9 cellular contexts compared by ENCODE assay signal in genomic region chr18:41391616-41392610, GRCh38.
DNase-seq lines count a peak whose midpoint lies in the region; ATAC-seq and TF ChIP-seq lines count a peak whose summit lies in the region.
"Had no signal": no experiment of that assay in that cellular context is flagged by ENCODE, and none has a peak within 500 bp of the region (broad histone marks: within the 10 kb centered on the region; RNA-seq: fewer than 3 reads in every experiment).

No MANE protein-coding gene starts in this region.

- no peak overlapping the region for H3K27ac ChIP-seq in H9 (ENCODE audit: insufficient read length, low read depth, low read length)
- H3K27ac ChIP-seq in VCaP: no peak overlapping the region
- H3K27ac ChIP-seq in right atrium auricular region: no peak overlapping the region
- H3K27ac ChIP-seq in sigmoid colon: no peak overlapping the region

- H3K4me1 Mint-ChIP-seq in H9: peaks cover 24 to 35% of the 10 kb centered on the region in 2 experiments
- H3K4me1 Mint-ChIP-seq: memory B cell had no signal

- H3K36me3 Mint-ChIP-seq in H9 (ENCODE audit: insufficient read depth in 1 of 3, low read depth in 3 of 3): no peaks in the 10 kb centered on the region
- H3K36me3 Mint-ChIP-seq: memory B cell had no signal

- no peaks in the 10 kb centered on the region for H3K27me3 ChIP-seq in H9 (ENCODE audit: insufficient read depth, low read length)
- H3K27me3 ChIP-seq in right atrium auricular region: no peaks in the 10 kb centered on the region
- no peaks in the 10 kb centered on the region for H3K27me3 ChIP-seq in sigmoid colon

- no peak overlapping the region for H3K9ac ChIP-seq in H9 (ENCODE audit: extremely low read depth, insufficient read length, low read length)

- peak overlapping the region in 2 of 3 experiments; percentile 76 to 95; a peak in 3 of 7 replicates for H3K27ac Mint-ChIP-seq in H9
- H3K27ac Mint-ChIP-seq: memory B cell had no signal

- H3K23ac ChIP-seq in H9 (ENCODE audit: insufficient read length, low read depth, low read length): no peak overlapping the region

- no peak overlapping the region for H2BK120ac ChIP-seq in H9 (ENCODE audit: low read depth, low read length, poor library complexity, severe bottlenecking)

- WGBS in H9 (ENCODE audit: extremely low coverage, insufficient read length, low lambda C conversion rate): no CpG with 5 or more reads among the region's 12 CpGs
- WGBS in sigmoid colon, 2 donors: 11% methylated on average over 12 of the region's 12 CpGs

- no peaks in the 10 kb centered on the region for H4K20me1 ChIP-seq in H9 (ENCODE audit: control insufficient read depth, insufficient read depth, insufficient read length)

- H4K8ac ChIP-seq in H9 (replicated peaks; ENCODE audit: insufficient read length, low read depth, low read length): no peak overlapping the region

- no peak overlapping the region for H3K14ac ChIP-seq in H9 (ENCODE audit: insufficient read depth, low read length)

- no peak overlapping the region for H2AFZ ChIP-seq in H9 (ENCODE audit: low read length)

- no peak overlapping the region for H2BK20ac ChIP-seq in H9 (ENCODE audit: low read depth, low read length, poor library complexity, severe bottlenecking)

- H3K79me1 ChIP-seq in H9 (ENCODE audit: insufficient read depth, low read depth, low read length, poor library complexity, severe bottlenecking): no peaks in the 10 kb centered on the region

- H3T11ph ChIP-seq in H9 (ENCODE audit: low read length): no peak overlapping the region

- peak overlapping the region; percentile 30 to 48; a peak in 3 of 5 replicates for H3K4me3 Mint-ChIP-seq in H9
- H3K4me3 Mint-ChIP-seq: memory B cell had no signal

- H2BK5ac ChIP-seq in H9 (ENCODE audit: insufficient read length, low read length): no peak overlapping the region

- H3K4ac ChIP-seq in H9 (ENCODE audit: low read depth, low read length): no peak overlapping the region

- H3K9me3 ChIP-seq in H9 (ENCODE audit: control insufficient read depth, low read depth, low read length) (no peaks in the 10 kb centered on the region), right atrium auricular region (no peaks in the 10 kb centered on the region), sigmoid colon (no peaks in the 10 kb centered on the region)

- H4K91ac ChIP-seq in H9 (ENCODE audit: insufficient read length, low read depth, low read length): no peak overlapping the region

- H4K5ac ChIP-seq in H9 (ENCODE audit: insufficient read length, low read depth, low read length): no peak overlapping the region

- no peak for TF ChIP-seq EP300 in sigmoid colon (IDR thresholded peaks at IDR 0.05)

- peak; percentile 87 for TF ChIP-seq CTCF in H9 (conservative IDR thresholded peaks at IDR 0.05)
- peak; percentile 86 for TF ChIP-seq CTCF in VCaP (conservative IDR thresholded peaks at IDR 0.05)
- TF ChIP-seq CTCF in right atrium auricular region (IDR thresholded peaks at IDR 0.05): peak; percentile 43 to 62
- peak in 3 of 4 experiments; percentile 19 to 56 (median 39) for TF ChIP-seq CTCF in sigmoid colon (IDR thresholded peaks at IDR 0.05)

- no peaks in the 10 kb centered on the region for H3K23me2 ChIP-seq in H9 (ENCODE audit: insufficient read length, low read depth, low read length, poor library complexity, severe bottlenecking)

- no peaks in the 10 kb centered on the region for H3K9me3 Mint-ChIP-seq in H9
- H3K9me3 Mint-ChIP-seq: memory B cell had no signal

- H3K4me3 ChIP-seq in right atrium auricular region: peak overlapping the region in 1 of 2 donors; percentile 17
- peak overlapping the region in 2 of 4 donors; percentile 23 to 26 for H3K4me3 ChIP-seq in sigmoid colon

- H3K4me2 ChIP-seq in H9 (ENCODE audit: insufficient read depth, insufficient read length, low read length): no peak overlapping the region

- H3K18ac ChIP-seq in H9 (ENCODE audit: insufficient read length, low read depth, low read length): no peak overlapping the region

- no peak for TF ChIP-seq POLR2A in sigmoid colon (IDR thresholded peaks at IDR 0.05)

- intact Hi-C loops in sigmoid colon (cut with DNase I): no loop called here

- H2BK15ac ChIP-seq in H9 (ENCODE audit: low read depth, low read length): no peak overlapping the region

- DNase-seq in COLO668 (lab: John Stamatoyannopoulos, UW; ENCODE audit: unreplicated experiment) (peak; percentile 53), H9 (peak; percentile 74), NCI-H2029 (lab: John Stamatoyannopoulos, UW) (peak; percentile 39), right atrium auricular region (ENCODE audit: low spot score) (no peak), sigmoid colon (no peak)
- DNase-seq in NK-92 treated with Interleukin-12 subunit alpha and Interleukin-12 subunit beta, amount 100 ng/mL, for 24 hours (lab: John Stamatoyannopoulos, UW): no peak

- no peak overlapping the region for H2AK5ac ChIP-seq in H9 (ENCODE audit: insufficient read length, low read length)

- no peaks in the 10 kb centered on the region for H3K79me2 ChIP-seq in H9 (ENCODE audit: insufficient read depth, low read length)

- H3K4me1 ChIP-seq in H9 (ENCODE audit: insufficient read depth, low read length) (no peaks in the 10 kb centered on the region), right atrium auricular region (no peaks in the 10 kb centered on the region), sigmoid colon (peaks cover 0 to 20% (median 8%) of the 10 kb centered on the region in 4 donors)

- no peak overlapping the region for H3K56ac ChIP-seq in H9 (ENCODE audit: insufficient read length, low read depth, low read length)

- no peaks in the 10 kb centered on the region for H3K27me3 Mint-ChIP-seq in H9 (ENCODE audit: low read depth)
- H3K27me3 Mint-ChIP-seq: memory B cell had no signal

- H3K36me3 ChIP-seq in right atrium auricular region (no peaks in the 10 kb centered on the region), sigmoid colon (no peaks in the 10 kb centered on the region)

- ATAC-seq in HG03196 (IDR thresholded peaks at IDR 0.05; ENCODE audit: unreplicated experiment): no peak

- H2BK12ac ChIP-seq in H9 (ENCODE audit: insufficient read length, low read depth, low read length): no peak overlapping the region

Comparison
In these comparisons a context has a peak if more than half of its experiments do, and no peak if none do; other contexts are left out.
1. DNase-seq: peak in COLO668 (single experiment), H9 (single experiment) and NCI-H2029 (single experiment); none in right atrium auricular region (single experiment), sigmoid colon (single experiment) and NK-92 treated with Interleukin-12 subunit alpha and Interleukin-12 subunit beta, amount 100 ng/mL, for 24 hours (single experiment).
2. Peak in every context shown above with its lines, with median percentiles within 50 percentile points of each other: CTCF ChIP-seq.